ENCODE assay signal across 18 cellular contexts in genomic region chr4:113499166-113499565, GRCh38.
A peak's percentile ranks its signal among the peaks of the same experiment; 100 is the strongest.
DNase-seq lines count a peak whose midpoint lies in the region; ATAC-seq and TF ChIP-seq lines count a peak whose summit lies in the region.
"Had no signal": no experiment of that assay in that cellular context is flagged by ENCODE, and none has a peak within 500 bp of the region (broad histone marks: within the 10 kb centered on the region; RNA-seq: fewer than 3 reads in every experiment).

No MANE protein-coding gene starts in this region.

- peaks cover 10% of the 10 kb centered on the region for H3K4me1 ChIP-seq in ACC112 (ENCODE audit: control insufficient read depth, insufficient read depth, low read length, unreplicated experiment)
- peaks cover 10% of the 10 kb centered on the region for H3K4me1 ChIP-seq in body of pancreas
- peaks cover 0 to 19% (median 0%) of the 10 kb centered on the region in 4 donors for H3K4me1 ChIP-seq in right lobe of liver
- peaks cover 19% of the 10 kb centered on the region for H3K4me1 ChIP-seq in neural progenitor cell

- H3K4me1 Mint-ChIP-seq in neural progenitor cell: peaks cover 7% of the 10 kb centered on the region

- TF ChIP-seq POLR2A in body of pancreas (IDR thresholded peaks at IDR 0.05) (no peak), right lobe of liver (IDR thresholded peaks at IDR 0.05) (no peak)

- no peak overlapping the region for H3K4me3 Mint-ChIP-seq in neural progenitor cell
- H3K4me3 Mint-ChIP-seq: CD8-positive, alpha-beta memory T cell; H9 had no signal

- peak overlapping the region; percentile 7; the same call in 1 of the 2 replicates for H3K27ac ChIP-seq in ACC112 (ENCODE audit: low read depth, low read length)
- H3K27ac ChIP-seq in body of pancreas: no peak overlapping the region
- H3K27ac ChIP-seq in right lobe of liver: peak overlapping the region in 1 of 3 donors; percentile 46
- H3K27ac ChIP-seq in neural progenitor cell: no peak overlapping the region

- peaks cover 25% of the 10 kb centered on the region for H3K36me3 Mint-ChIP-seq in neural progenitor cell

- H3K27ac Mint-ChIP-seq in neural progenitor cell: no peak overlapping the region
- H3K27ac Mint-ChIP-seq: CD8-positive, alpha-beta memory T cell; H9 had no signal

- TF ChIP-seq CTCF in body of pancreas (IDR thresholded peaks at IDR 0.05) (no peak), right lobe of liver (IDR thresholded peaks at IDR 0.05) (no peak), neural progenitor cell (IDR thresholded peaks at IDR 0.05) (no peak)

- no peaks in the 10 kb centered on the region for H3K27me3 ChIP-seq in ACC112 (ENCODE audit: insufficient read depth, low read length)
- H3K27me3 ChIP-seq in body of pancreas: no peaks in the 10 kb centered on the region
- no peaks in the 10 kb centered on the region for H3K27me3 ChIP-seq in right lobe of liver
- no peaks in the 10 kb centered on the region for H3K27me3 ChIP-seq in neural progenitor cell

- no peaks in the 10 kb centered on the region for H4K20me1 ChIP-seq in neural progenitor cell (ENCODE audit: low read depth)

- H3K9me3 ChIP-seq in body of pancreas: no peaks in the 10 kb centered on the region
- H3K9me3 ChIP-seq in right lobe of liver: no peaks in the 10 kb centered on the region
- H3K9me3 ChIP-seq in neural progenitor cell (ENCODE audit: low read depth): no peaks in the 10 kb centered on the region
- H3K9me3 ChIP-seq: SK-N-SH had no signal

- no peak overlapping the region for H3K9ac ChIP-seq in neural progenitor cell
- H3K9ac ChIP-seq: SK-N-SH had no signal

- WGBS in body of pancreas, 2 donors: 41 to 47% methylated on average over 1 of the region's 1 CpG
- WGBS in right lobe of liver (ENCODE audit: insufficient coverage, low coverage, low lambda C conversion rate, missing lambda C conversion rate): 16% methylated on average over 1 of the region's 1 CpG

- H3F3A ChIP-seq in neural progenitor cell (ENCODE audit: low read depth): peaks cover 9% of the 10 kb centered on the region

- peaks cover 12% of the 10 kb centered on the region for H3K9me3 Mint-ChIP-seq in neural progenitor cell
- H3K9me3 Mint-ChIP-seq: CD8-positive, alpha-beta memory T cell had no signal

- H3K4me2 ChIP-seq in neural progenitor cell: no peak overlapping the region
- H3K4me2 ChIP-seq: SK-N-SH had no signal

- no peak overlapping the region for H3K4me3 ChIP-seq in ACC112 (ENCODE audit: low read depth, low read length)
- no peak overlapping the region for H3K4me3 ChIP-seq in body of pancreas
- no peak overlapping the region for H3K4me3 ChIP-seq in right lobe of liver
- H3K4me3 ChIP-seq in neural progenitor cell: no peak overlapping the region

- ATAC-seq in body of pancreas (peak; percentile 71), right lobe of liver (peak; percentile 88 to 96 (median 94))

- H3K36me3 ChIP-seq in ACC112 (ENCODE audit: insufficient read depth, low read length) (peaks cover 51% of the 10 kb centered on the region), body of pancreas (replicated peaks in 1 of 2; ENCODE audit: insufficient read depth in 1 of 2, low read depth in 2 of 2) (no peaks in the 10 kb centered on the region), right lobe of liver (no peaks in the 10 kb centered on the region), neural progenitor cell (peaks cover 3% of the 10 kb centered on the region)

- H2AFZ ChIP-seq in ACC112 (ENCODE audit: low read length, unreplicated experiment) (no peak overlapping the region), neural progenitor cell (replicated peaks) (no peak overlapping the region)

- intact Hi-C loops in body of pancreas (cut with DNase I): no loop called here
- intact Hi-C loops in right lobe of liver (cut with DNase I): no loop called here

- DNase-seq in DMS53 treated with DMSO at 0.1 percent for 48 hours (lab: John Stamatoyannopoulos, UW; ENCODE audit: unreplicated experiment): peak; percentile 12
- peak in 1 of 4 donors; percentile 7 for DNase-seq in body of pancreas
- DNase-seq in right lobe of liver: no peak
- no peak for DNase-seq in NCI-H1436 (lab: John Stamatoyannopoulos, UW)
- no peak for DNase-seq in neural progenitor cell (ENCODE audit: low spot score)
- no peak for DNase-seq in effector CD8-positive, alpha-beta T cell (lab: John Stamatoyannopoulos, UW)
- DNase-seq: C1 segment of cervical spinal cord; CD8-positive, alpha-beta memory T cell; DND-41; H9; NCI-H1436 treated with DMSO at 0.1 percent for 48 hours; NCI-H2029 treated with DMSO at 0.1 percent for 48 hours; NCI-H2171 treated with DMSO at 0.1 percent for 48 hours; NCI-H446 treated with DMSO at 0.1 percent for 48 hours; NCI-H748 treated with DMSO at 0.1 percent for 48 hours; SHP77 treated with DMSO at 0.1 percent for 48 hours; SK-N-SH had no signal

- no peaks in the 10 kb centered on the region for H3K79me2 ChIP-seq in ACC112 (ENCODE audit: control insufficient read depth, insufficient read depth, low read length, unreplicated experiment)
- no peaks in the 10 kb centered on the region for H3K79me2 ChIP-seq in neural progenitor cell (ENCODE audit: low read depth)

- no peaks in the 10 kb centered on the region for H3K27me3 Mint-ChIP-seq in neural progenitor cell (ENCODE audit: insufficient read depth, low read depth)
- H3K27me3 Mint-ChIP-seq: CD8-positive, alpha-beta memory T cell had no signal
